ENCODE assay signal across 27 cellular contexts in genomic region chr2:2580341-2580740, GRCh38.
"Had no signal": no experiment of that assay in that cellular context is flagged by ENCODE, and none has a peak within 500 bp of the region (broad histone marks: within the 10 kb centered on the region; RNA-seq: fewer than 3 reads in every experiment).

No MANE protein-coding gene starts in this region.

- H3K9me3 Mint-ChIP-seq: activated CD4-positive, alpha-beta T cell treated with anti-CD3 and anti-CD28 coated beads, Interleukin-2, amount 10 ng/mL, durations not matched to agents 7 days and 5 days; activated T-helper 1 cell treated with anti-CD3 and anti-CD28 coated beads, Interleukin-12 subunit alpha, Interleukin-12 subunit beta, Interleukin-2, Interleukin-4 antibody, amounts not matched to agents 30 ng/mL and 10 ng/mL and 1 ng/mL, durations not matched to agents 14 hours and 24 hours and 36 hours had no signal

- H3K27ac Mint-ChIP-seq: activated CD4-positive, alpha-beta memory T cell treated with anti-CD3 and anti-CD28 coated beads for 36 hours; activated CD4-positive, alpha-beta T cell treated with anti-CD3 and anti-CD28 coated beads, Interleukin-2, amount 10 ng/mL, durations not matched to agents 7 days and 5 days; activated naive CD8-positive, alpha-beta T cell; activated T-helper 1 cell treated with anti-CD3 and anti-CD28 coated beads, Interleukin-12 subunit alpha, Interleukin-12 subunit beta, Interleukin-2, Interleukin-4 antibody, amounts not matched to agents 30 ng/mL and 10 ng/mL and 1 ng/mL, durations not matched to agents 14 hours and 24 hours and 36 hours had no signal

- H3K4me1 ChIP-seq: SJCRH30 had no signal

- H3K4me1 Mint-ChIP-seq: activated CD4-positive, alpha-beta T cell treated with anti-CD3 and anti-CD28 coated beads, Interleukin-2, amount 10 ng/mL, durations not matched to agents 7 days and 5 days had no signal

- H3K4me3 ChIP-seq: K562, SJCRH30 had no signal

- H3K27me3 Mint-ChIP-seq: activated CD4-positive, alpha-beta memory T cell treated with anti-CD3 and anti-CD28 coated beads for 36 hours; activated CD4-positive, alpha-beta T cell treated with anti-CD3 and anti-CD28 coated beads, Interleukin-2, amount 10 ng/mL, durations not matched to agents 7 days and 5 days; activated naive CD8-positive, alpha-beta T cell had no signal

- H3K4me3 Mint-ChIP-seq: activated CD4-positive, alpha-beta memory T cell treated with anti-CD3 and anti-CD28 coated beads for 36 hours; activated CD4-positive, alpha-beta T cell treated with anti-CD3 and anti-CD28 coated beads, Interleukin-2, amount 10 ng/mL, durations not matched to agents 7 days and 5 days; activated naive CD8-positive, alpha-beta T cell; activated T-helper 1 cell treated with anti-CD3 and anti-CD28 coated beads, Interleukin-12 subunit alpha, Interleukin-12 subunit beta, Interleukin-2, Interleukin-4 antibody, amounts not matched to agents 30 ng/mL and 10 ng/mL and 1 ng/mL, durations not matched to agents 14 hours and 24 hours and 36 hours; brain had no signal

- H3K36me3 Mint-ChIP-seq: activated CD4-positive, alpha-beta memory T cell treated with anti-CD3 and anti-CD28 coated beads for 36 hours; activated naive CD8-positive, alpha-beta T cell; brain had no signal

- DNase-seq: activated CD4-positive, alpha-beta memory T cell treated with anti-CD3 and anti-CD28 coated beads for 36 hours; activated CD4-positive, alpha-beta T cell treated with anti-CD3 and anti-CD28 coated beads, Interleukin-2, amount 10 ng/mL, durations not matched to agents 7 days and 5 days; activated CD4-positive, CD25-positive, alpha-beta regulatory T cell; activated CD8-positive, alpha-beta memory T cell treated with anti-CD3 and anti-CD28 coated beads, Interleukin-2, amount 50 U/mL, for 4 hours; activated effector memory CD4-positive, alpha-beta T cell treated with Interleukin-2 at 50 U/mL for 16 hours; activated naive CD4-positive, alpha-beta T cell treated with Interleukin-2 at 50 U/mL for 16 hours; amygdala; Karpas-422; MM.1S; NCI-H1105 treated with DMSO at 0.1 percent for 48 hours; NCI-H1436 treated with DMSO at 0.1 percent for 48 hours; NCI-H187; NCI-H2081; NCI-H510A treated with DMSO at 0.1 percent for 48 hours; NK-92 treated with Interleukin-12 subunit alpha and Interleukin-12 subunit beta, amount 100 ng/mL, for 24 hours; OCI-M1; Right ventricle myocardium superior; SJCRH30; SK-N-SH; T-helper 1 cell had no signal

- H3K36me3 ChIP-seq: SJCRH30 had no signal

- H3K27me3 ChIP-seq: SJCRH30 had no signal

- H3K27ac ChIP-seq: RWPE1, SJCRH30, VCaP had no signal

- ATAC-seq: K562, Panc1 had no signal

- H3K9me3 ChIP-seq: SJCRH30, SK-N-SH had no signal
